Comparison of ENCODE assay signal across 8 cellular contexts in genomic region chr10:75209325-75210192, GRCh38. TPM values are rescaled to one million over a fixed set of nuclear protein-coding genes. Genes with fewer than 3 reads are reported as not detected.
DNase-seq lines count a peak whose midpoint lies in the region; ATAC-seq and TF ChIP-seq lines count a peak whose summit lies in the region.

No MANE protein-coding gene starts in this region.

- H3K9ac ChIP-seq in SU-DHL-6 (ENCODE audit: low read length), result peak overlapping the region; percentile 99
- peak overlapping the region; percentile 99 for H3K9ac ChIP-seq in rectal smooth muscle tissue (ENCODE audit: low read length)

- peak overlapping the region; percentile 98 for H3K4me3 ChIP-seq in SU-DHL-6 (ENCODE audit: insufficient read depth, low read length, poor library complexity, severe bottlenecking)
- peak overlapping the region; percentile 73 to 90 for H3K4me3 ChIP-seq in right atrium auricular region
- H3K4me3 ChIP-seq in rectal smooth muscle tissue (ENCODE audit: low read length), result peak overlapping the region; percentile 92

- H3K36me3 ChIP-seq in SU-DHL-6 (ENCODE audit: low read length) (peaks cover 18% of the 10 kb centered on the region), right atrium auricular region (peaks cover 29% of the 10 kb centered on the region), rectal smooth muscle tissue (ENCODE audit: control insufficient read depth, insufficient read depth, low read length) (peaks cover 2% of the 10 kb centered on the region)

- no peaks in the 10 kb centered on the region for H3K9me3 ChIP-seq in SU-DHL-6 (ENCODE audit: insufficient read depth, low read length)
- no peaks in the 10 kb centered on the region for H3K9me3 ChIP-seq in right atrium auricular region

- H3F3A ChIP-seq in SU-DHL-6 (ENCODE audit: insufficient read depth), result no peaks in the 10 kb centered on the region

- WGBS in adipose tissue, 3 donors, result 36 to 40% (median 39%) methylated on average over 30 of the region's 30 CpGs

- no peaks in the 10 kb centered on the region for H3K9me2 ChIP-seq in SU-DHL-6 (replicated peaks; ENCODE audit: insufficient read depth, low read length)

- H3K79me2 ChIP-seq in SU-DHL-6 (ENCODE audit: insufficient read depth, low read length), result peaks cover 38% of the 10 kb centered on the region

- H3K4me2 ChIP-seq in SU-DHL-6 (ENCODE audit: low read depth, low read length, poor library complexity, severe bottlenecking), result peak overlapping the region; percentile 96

- TF ChIP-seq CTCF in SU-DHL-6 (IDR thresholded peaks at IDR 0.05; ENCODE audit: insufficient read depth, low read length, poor library complexity, severe bottlenecking) (no peak), right atrium auricular region (IDR thresholded peaks at IDR 0.05) (no peak)

- DNase-seq in DMS53 treated with DMSO at 0.1 percent for 48 hours (lab: John Stamatoyannopoulos, UW; ENCODE audit: unreplicated experiment) (peak; percentile 49), HUDEP-2 (lab: John Stamatoyannopoulos, UW; ENCODE audit: unreplicated experiment in 76 of 76) (peak in 61 of 76 experiments; percentile 5 to 71 (median 46)), right atrium auricular region (ENCODE audit: low spot score) (peak; percentile 91), HPDE6-E6E7 (ENCODE audit: extremely low spot score) (no peak)

- H3K27ac ChIP-seq in SU-DHL-6 (ENCODE audit: low read depth, low read length), result peak overlapping the region; percentile 83
- H3K27ac ChIP-seq in adipose tissue (ENCODE audit: low read depth, low read length), result peak overlapping the region; percentile 99
- H3K27ac ChIP-seq in right atrium auricular region, result peak overlapping the region; percentile 98 to 99
- peak overlapping the region; percentile 100 for H3K27ac ChIP-seq in rectal smooth muscle tissue (ENCODE audit: low read depth, low read length)

- no peaks in the 10 kb centered on the region; the same call in 1 of the 2 replicates for H4K20me1 ChIP-seq in SU-DHL-6 (ENCODE audit: low read depth, low read length)

- H3K4me1 ChIP-seq in right atrium auricular region (peaks cover 0 to 34% of the 10 kb centered on the region in 2 donors), rectal smooth muscle tissue (ENCODE audit: control insufficient read depth, insufficient read depth, low read length) (peaks cover 33% of the 10 kb centered on the region)

- peak overlapping the region; percentile 97 for H2AFZ ChIP-seq in SU-DHL-6 (ENCODE audit: low read depth, low read length, severe bottlenecking)

- H3K27me3 ChIP-seq in SU-DHL-6 (ENCODE audit: low read length), result no peaks in the 10 kb centered on the region
- H3K27me3 ChIP-seq in right atrium auricular region, result no peaks in the 10 kb centered on the region
- no peaks in the 10 kb centered on the region for H3K27me3 ChIP-seq in rectal smooth muscle tissue (ENCODE audit: control insufficient read depth, insufficient read depth, low read length)

- ATAC-seq in GM21390 (IDR thresholded peaks at IDR 0.05; ENCODE audit: unreplicated experiment), result peak; percentile 68

RNA-seq across cellular contexts. Expression of gene VDAC2, which starts 1.0 kb away (rescaled TPM):
- polyA plus RNA-seq in adipose tissue, result 100 to 1,000 TPM; 117 to 169 (median 135) TPM
- total RNA-seq in right atrium auricular region, result 100 to 1,000 TPM; 278 to 454 TPM

RNA-seq across cellular contexts. Expression of gene COMTD1, which starts 26.2 kb away (rescaled TPM):
- polyA plus RNA-seq in adipose tissue, result 100 to 1,000 TPM in 1 of 3 donors, 10 to 100 TPM in 2; 20.1 to 142 (median 33.3) TPM
- total RNA-seq in right atrium auricular region, result 10 to 100 TPM; 44.1 to 52.4 TPM
